ENCODE assay signal across 1 cellular context in the genomic region with DNA sequence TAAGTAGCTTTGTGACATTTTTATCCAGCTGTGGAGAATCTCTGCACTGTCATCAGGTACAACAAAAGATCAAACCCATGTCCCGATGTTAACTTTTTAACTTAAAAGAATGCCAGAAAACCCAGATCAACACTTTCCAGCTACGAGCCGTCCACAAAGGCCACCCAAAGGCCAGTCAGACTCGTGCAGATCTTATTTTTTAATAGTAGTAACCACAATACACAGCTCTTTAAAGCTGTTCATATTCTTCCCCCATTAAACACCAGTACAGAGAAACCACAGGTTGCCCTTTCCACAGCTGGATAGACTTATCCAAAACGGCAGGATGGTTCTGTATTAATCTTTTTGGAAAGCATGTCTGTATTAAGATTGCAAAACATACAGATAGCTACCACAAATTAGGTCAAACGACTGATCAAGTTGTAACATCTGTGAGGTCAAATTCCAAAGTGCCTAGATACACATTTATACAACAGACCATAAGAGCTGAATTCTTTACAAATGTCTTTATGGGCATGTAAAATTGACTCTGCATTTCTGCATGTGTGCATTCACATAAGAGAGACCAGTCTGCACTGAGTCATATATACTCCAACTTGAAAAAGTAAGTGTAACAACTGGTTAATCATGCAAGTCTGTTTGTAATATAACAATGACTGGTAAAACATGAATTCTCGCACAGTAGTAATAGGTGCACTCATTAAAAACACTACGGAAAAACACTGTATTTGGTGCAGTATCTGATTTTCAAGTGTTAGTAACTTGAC.
A peak's percentile ranks its signal among the peaks of the same experiment; 100 is the strongest.
TF ChIP-seq lines count a peak whose summit lies in the region.

No MANE protein-coding gene starts in this region.

TF ChIP-seq in K562, 482 proteins besides CTCF, POLR2A, EP300 and RAD21 (continued from another document and continues in another):
- no peak for TF ChIP-seq ARID3B (CRISPR knock-in tag; IDR thresholded peaks at IDR 0.05; ENCODE audit: borderline replicate concordance)
- TF ChIP-seq, protein P1, sequence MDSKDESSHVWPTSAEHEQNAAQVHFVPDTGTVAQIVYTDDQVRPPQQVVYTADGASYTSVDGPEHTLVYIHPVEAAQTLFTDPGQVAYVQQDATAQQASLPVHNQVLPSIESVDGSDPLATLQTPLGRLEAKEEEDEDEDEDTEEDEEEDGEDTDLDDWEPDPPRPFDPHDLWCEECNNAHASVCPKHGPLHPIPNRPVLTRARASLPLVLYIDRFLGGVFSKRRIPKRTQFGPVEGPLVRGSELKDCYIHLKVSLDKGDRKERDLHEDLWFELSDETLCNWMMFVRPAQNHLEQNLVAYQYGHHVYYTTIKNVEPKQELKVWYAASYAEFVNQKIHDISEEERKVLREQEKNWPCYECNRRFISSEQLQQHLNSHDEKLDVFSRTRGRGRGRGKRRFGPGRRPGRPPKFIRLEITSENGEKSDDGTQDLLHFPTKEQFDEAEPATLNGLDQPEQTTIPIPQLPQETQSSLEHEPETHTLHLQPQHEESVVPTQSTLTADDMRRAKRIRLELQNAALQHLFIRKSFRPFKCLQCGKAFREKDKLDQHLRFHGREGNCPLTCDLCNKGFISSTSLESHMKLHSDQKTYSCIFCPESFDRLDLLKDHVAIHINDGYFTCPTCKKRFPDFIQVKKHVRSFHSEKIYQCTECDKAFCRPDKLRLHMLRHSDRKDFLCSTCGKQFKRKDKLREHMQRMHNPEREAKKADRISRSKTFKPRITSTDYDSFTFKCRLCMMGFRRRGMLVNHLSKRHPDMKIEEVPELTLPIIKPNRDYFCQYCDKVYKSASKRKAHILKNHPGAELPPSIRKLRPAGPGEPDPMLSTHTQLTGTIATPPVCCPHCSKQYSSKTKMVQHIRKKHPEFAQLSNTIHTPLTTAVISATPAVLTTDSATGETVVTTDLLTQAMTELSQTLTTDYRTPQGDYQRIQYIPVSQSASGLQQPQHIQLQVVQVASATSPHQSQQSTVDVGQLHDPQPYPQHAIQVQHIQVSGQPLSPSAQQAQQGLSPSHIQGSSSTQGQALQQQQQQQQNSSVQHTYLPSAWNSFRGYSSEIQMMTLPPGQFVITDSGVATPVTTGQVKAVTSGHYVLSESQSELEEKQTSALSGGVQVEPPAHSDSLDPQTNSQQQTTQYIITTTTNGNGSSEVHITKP (IDR thresholded peaks at IDR 0.05; ENCODE audit: partially characterized antibody): no peak
- no peak for TF ChIP-seq ZNF121 (CRISPR knock-in tag; conservative IDR thresholded peaks at IDR 0.05)
- TF ChIP-seq, protein P2, sequence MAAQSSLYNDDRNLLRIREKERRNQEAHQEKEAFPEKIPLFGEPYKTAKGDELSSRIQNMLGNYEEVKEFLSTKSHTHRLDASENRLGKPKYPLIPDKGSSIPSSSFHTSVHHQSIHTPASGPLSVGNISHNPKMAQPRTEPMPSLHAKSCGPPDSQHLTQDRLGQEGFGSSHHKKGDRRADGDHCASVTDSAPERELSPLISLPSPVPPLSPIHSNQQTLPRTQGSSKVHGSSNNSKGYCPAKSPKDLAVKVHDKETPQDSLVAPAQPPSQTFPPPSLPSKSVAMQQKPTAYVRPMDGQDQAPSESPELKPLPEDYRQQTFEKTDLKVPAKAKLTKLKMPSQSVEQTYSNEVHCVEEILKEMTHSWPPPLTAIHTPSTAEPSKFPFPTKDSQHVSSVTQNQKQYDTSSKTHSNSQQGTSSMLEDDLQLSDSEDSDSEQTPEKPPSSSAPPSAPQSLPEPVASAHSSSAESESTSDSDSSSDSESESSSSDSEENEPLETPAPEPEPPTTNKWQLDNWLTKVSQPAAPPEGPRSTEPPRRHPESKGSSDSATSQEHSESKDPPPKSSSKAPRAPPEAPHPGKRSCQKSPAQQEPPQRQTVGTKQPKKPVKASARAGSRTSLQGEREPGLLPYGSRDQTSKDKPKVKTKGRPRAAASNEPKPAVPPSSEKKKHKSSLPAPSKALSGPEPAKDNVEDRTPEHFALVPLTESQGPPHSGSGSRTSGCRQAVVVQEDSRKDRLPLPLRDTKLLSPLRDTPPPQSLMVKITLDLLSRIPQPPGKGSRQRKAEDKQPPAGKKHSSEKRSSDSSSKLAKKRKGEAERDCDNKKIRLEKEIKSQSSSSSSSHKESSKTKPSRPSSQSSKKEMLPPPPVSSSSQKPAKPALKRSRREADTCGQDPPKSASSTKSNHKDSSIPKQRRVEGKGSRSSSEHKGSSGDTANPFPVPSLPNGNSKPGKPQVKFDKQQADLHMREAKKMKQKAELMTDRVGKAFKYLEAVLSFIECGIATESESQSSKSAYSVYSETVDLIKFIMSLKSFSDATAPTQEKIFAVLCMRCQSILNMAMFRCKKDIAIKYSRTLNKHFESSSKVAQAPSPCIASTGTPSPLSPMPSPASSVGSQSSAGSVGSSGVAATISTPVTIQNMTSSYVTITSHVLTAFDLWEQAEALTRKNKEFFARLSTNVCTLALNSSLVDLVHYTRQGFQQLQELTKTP (IDR thresholded peaks at IDR 0.05; ENCODE audit: low read depth in 1 of 2, partially characterized antibody in 2 of 2): peak; percentile 22 to 32
- no peak for TF ChIP-seq BCOR (IDR thresholded peaks at IDR 0.05)
- TF ChIP-seq CHD1 (IDR thresholded peaks at IDR 0.05; ENCODE audit: low read length): no peak
- TF ChIP-seq, protein P3, sequence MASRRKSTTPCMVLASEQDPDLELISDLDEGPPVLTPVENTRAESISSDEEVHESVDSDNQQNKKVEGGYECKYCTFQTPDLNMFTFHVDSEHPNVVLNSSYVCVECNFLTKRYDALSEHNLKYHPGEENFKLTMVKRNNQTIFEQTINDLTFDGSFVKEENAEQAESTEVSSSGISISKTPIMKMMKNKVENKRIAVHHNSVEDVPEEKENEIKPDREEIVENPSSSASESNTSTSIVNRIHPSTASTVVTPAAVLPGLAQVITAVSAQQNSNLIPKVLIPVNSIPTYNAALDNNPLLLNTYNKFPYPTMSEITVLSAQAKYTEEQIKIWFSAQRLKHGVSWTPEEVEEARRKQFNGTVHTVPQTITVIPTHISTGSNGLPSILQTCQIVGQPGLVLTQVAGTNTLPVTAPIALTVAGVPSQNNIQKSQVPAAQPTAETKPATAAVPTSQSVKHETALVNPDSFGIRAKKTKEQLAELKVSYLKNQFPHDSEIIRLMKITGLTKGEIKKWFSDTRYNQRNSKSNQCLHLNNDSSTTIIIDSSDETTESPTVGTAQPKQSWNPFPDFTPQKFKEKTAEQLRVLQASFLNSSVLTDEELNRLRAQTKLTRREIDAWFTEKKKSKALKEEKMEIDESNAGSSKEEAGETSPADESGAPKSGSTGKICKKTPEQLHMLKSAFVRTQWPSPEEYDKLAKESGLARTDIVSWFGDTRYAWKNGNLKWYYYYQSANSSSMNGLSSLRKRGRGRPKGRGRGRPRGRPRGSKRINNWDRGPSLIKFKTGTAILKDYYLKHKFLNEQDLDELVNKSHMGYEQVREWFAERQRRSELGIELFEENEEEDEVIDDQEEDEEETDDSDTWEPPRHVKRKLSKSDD (conservative IDR thresholded peaks at IDR 0.05; ENCODE audit: low read length): no peak
- 0 out of 3 replicates have a peak, but pooled peaks of 1 of the 2 experiments have one; percentile 33 for TF ChIP-seq CBX3 (IDR thresholded peaks at IDR 0.05; ENCODE audit: borderline replicate concordance in 1 of 2, low read length in 2 of 2)
- TF ChIP-seq SNRNP70 (optimal IDR thresholded peaks at IDR 0.05; ENCODE audit: low read depth, low read length): no peak
- no peak for TF ChIP-seq ZNF274 (IDR thresholded peaks at IDR 0.05; ENCODE audit: borderline replicate concordance, low read depth, low read length)
- peak in 1 of 2 experiments; percentile 53; a peak in 1 of 4 replicates for TF ChIP-seq RCOR1 (IDR thresholded peaks at IDR 0.05; ENCODE audit: borderline replicate concordance in 1 of 2, low read depth in 2 of 2, low read length in 2 of 2)
- TF ChIP-seq TCF7 (IDR thresholded peaks at IDR 0.05; ENCODE audit: borderline replicate concordance): peak; percentile 18; the same call in 1 of the 2 replicates
- TF ChIP-seq ZNF57 (CRISPR knock-in tag; IDR thresholded peaks at IDR 0.05): no peak
- no peak for TF ChIP-seq ZNF511 (CRISPR knock-in tag; IDR thresholded peaks at IDR 0.05)
- TF ChIP-seq NCOA2 (IDR thresholded peaks at IDR 0.05; ENCODE audit: partially characterized antibody in 2 of 2): no peak
- no peak for TF ChIP-seq RNF2 (IDR thresholded peaks at IDR 0.05)
- no peak for TF ChIP-seq KAT2B (IDR thresholded peaks at IDR 0.05; ENCODE audit: low read depth, low read length)
- no peak for TF ChIP-seq GABPB1 (CRISPR knock-in tag; IDR thresholded peaks at IDR 0.05)
- TF ChIP-seq, protein P4, sequence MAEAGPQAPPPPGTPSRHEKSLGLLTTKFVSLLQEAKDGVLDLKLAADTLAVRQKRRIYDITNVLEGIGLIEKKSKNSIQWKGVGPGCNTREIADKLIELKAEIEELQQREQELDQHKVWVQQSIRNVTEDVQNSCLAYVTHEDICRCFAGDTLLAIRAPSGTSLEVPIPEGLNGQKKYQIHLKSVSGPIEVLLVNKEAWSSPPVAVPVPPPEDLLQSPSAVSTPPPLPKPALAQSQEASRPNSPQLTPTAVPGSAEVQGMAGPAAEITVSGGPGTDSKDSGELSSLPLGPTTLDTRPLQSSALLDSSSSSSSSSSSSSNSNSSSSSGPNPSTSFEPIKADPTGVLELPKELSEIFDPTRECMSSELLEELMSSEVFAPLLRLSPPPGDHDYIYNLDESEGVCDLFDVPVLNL (CRISPR knock-in tag; IDR thresholded peaks at IDR 0.05; ENCODE audit: low read depth): no peak
- TF ChIP-seq ZNF668 (CRISPR knock-in tag; IDR thresholded peaks at IDR 0.05): no peak
- TF ChIP-seq ARID1B (IDR thresholded peaks at IDR 0.05): peak; percentile 76
- TF ChIP-seq ILK (tag; IDR thresholded peaks at IDR 0.05; ENCODE audit: borderline replicate concordance, low read depth): no peak
- TF ChIP-seq, protein P5, sequence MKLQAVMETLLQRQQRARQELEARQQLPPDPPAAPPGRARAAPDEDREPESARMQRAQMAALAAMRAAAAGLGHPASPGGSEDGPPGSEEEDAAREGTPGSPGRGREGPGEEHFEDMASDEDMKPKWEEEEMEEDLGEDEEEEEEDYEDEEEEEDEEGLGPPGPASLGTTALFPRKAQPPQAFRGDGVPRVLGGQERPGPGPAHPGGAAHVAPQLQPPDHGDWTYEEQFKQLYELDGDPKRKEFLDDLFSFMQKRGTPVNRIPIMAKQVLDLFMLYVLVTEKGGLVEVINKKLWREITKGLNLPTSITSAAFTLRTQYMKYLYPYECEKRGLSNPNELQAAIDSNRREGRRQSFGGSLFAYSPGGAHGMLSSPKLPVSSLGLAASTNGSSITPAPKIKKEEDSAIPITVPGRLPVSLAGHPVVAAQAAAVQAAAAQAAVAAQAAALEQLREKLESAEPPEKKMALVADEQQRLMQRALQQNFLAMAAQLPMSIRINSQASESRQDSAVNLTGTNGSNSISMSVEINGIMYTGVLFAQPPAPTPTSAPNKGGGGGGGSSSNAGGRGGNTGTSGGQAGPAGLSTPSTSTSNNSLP (IDR thresholded peaks at IDR 0.05; ENCODE audit: borderline replicate concordance, low read depth, low read length): 0 out of 2 replicates have a peak, but pooled peaks have one; percentile 45
- peak; percentile 86 for TF ChIP-seq NCOR1 (IDR thresholded peaks at IDR 0.05)
- TF ChIP-seq TOE1 (IDR thresholded peaks at IDR 0.05; ENCODE audit: borderline replicate concordance): 0 out of 2 replicates have a peak, but pooled peaks have one; percentile 9
- TF ChIP-seq TOE1 (CRISPR knock-in tag; IDR thresholded peaks at IDR 0.05; ENCODE audit: borderline replicate concordance, low read depth): no peak
- TF ChIP-seq SRF (CRISPR knock-in tag; IDR thresholded peaks at IDR 0.05): 0 out of 4 replicates have a peak, but pooled peaks of 1 of the 2 experiments have one; percentile 38
- TF ChIP-seq EHMT2 (IDR thresholded peaks at IDR 0.05): no peak
- TF ChIP-seq CHCHD3 (CRISPR knock-in tag; IDR thresholded peaks at IDR 0.05): peak; percentile 56; the same call in 1 of the 2 replicates
- peak; percentile 68 for TF ChIP-seq NFIC (IDR thresholded peaks at IDR 0.05)
- TF ChIP-seq MTA1 (IDR thresholded peaks at IDR 0.05; ENCODE audit: borderline replicate concordance): peak; percentile 16; the same call in 1 of the 2 replicates
- TF ChIP-seq, protein P6, sequence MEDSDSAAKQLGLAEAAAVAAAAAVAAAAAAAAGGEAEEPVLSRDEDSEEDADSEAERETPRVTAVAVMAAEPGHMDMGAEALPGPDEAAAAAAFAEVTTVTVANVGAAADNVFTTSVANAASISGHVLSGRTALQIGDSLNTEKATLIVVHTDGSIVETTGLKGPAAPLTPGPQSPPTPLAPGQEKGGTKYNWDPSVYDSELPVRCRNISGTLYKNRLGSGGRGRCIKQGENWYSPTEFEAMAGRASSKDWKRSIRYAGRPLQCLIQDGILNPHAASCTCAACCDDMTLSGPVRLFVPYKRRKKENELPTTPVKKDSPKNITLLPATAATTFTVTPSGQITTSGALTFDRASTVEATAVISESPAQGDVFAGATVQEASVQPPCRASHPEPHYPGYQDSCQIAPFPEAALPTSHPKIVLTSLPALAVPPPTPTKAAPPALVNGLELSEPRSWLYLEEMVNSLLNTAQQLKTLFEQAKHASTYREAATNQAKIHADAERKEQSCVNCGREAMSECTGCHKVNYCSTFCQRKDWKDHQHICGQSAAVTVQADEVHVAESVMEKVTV (CRISPR knock-in tag; IDR thresholded peaks at IDR 0.05): no peak
- TF ChIP-seq CXXC5 (CRISPR knock-in tag; IDR thresholded peaks at IDR 0.05): peak; percentile 52; the same call in 1 of the 2 replicates
- TF ChIP-seq CBFA2T2 (conservative IDR thresholded peaks at IDR 0.05): peak; percentile 88
